ENCODE assay signal across 22 cellular contexts in genomic region chr10:116730464-116731260, GRCh38.
"Had no signal": no experiment of that assay in that cellular context is flagged by ENCODE, and none has a peak within 500 bp of the region (broad histone marks: within the 10 kb centered on the region; RNA-seq: fewer than 3 reads in every experiment).

No MANE protein-coding gene starts in this region.

- H3K27ac ChIP-seq: HL-60, SJSA1, SK-N-MC had no signal

- H3K4me3 ChIP-seq: SJSA1, SK-N-MC had no signal

- DNase-seq: KBM-7, NCI-H1092, NCI-H1105 treated with DMSO at 0.1 percent for 48 hours, NCI-H1417 treated with DMSO at 0.1 percent for 48 hours, NCI-H146, NCI-H1694 treated with DMSO at 0.1 percent for 48 hours, NCI-H1930, NCI-H2081, NCI-H2107, NCI-H2227 treated with DMSO at 0.1 percent for 48 hours, NCI-H446, NCI-H510A, NCI-H524 treated with DMSO at 0.1 percent for 48 hours, NCI-H69, NCI-H774, Right ventricle myocardium superior, RPMI8226, SIG-M5 had no signal

- H3K36me3 ChIP-seq: SJSA1 had no signal

- H3K27me3 ChIP-seq: SJSA1 had no signal

- FAIRE-seq: HTR-8/SVneo had no signal

- H3K9me3 ChIP-seq: SJSA1 had no signal
